Comparison of ENCODE assay signal across 15 cellular contexts in the genomic region with DNA sequence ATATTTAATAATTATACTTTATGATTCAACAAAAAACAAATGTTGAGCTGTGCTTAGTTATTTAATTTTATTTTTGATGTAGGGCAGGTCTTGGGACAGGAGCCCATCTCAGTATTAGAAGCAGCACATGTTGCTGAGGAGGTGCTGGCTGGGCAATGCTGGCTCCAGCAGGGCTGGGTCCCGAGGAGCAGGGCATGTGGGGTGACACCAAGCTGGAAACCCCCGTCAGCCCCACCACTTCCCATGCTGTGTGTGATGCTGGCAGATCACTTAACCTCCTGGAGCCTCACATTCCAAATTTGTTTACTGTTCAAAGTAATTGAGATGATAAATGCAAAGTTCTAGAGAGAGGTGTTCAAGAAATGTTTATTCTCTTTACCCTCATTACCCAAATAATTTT.
DNase-seq lines count a peak whose midpoint lies in the region; ATAC-seq and TF ChIP-seq lines count a peak whose summit lies in the region.
"Had no signal": no experiment of that assay in that cellular context is flagged by ENCODE, and none has a peak within 500 bp of the region (broad histone marks: within the 10 kb centered on the region; RNA-seq: fewer than 3 reads in every experiment).

No MANE protein-coding gene starts in this region.

- H3K27me3 ChIP-seq in right atrium auricular region (no peaks in the 10 kb centered on the region), IMR-90 (ENCODE audit: control insufficient read depth, insufficient read depth, low read length) (no peaks in the 10 kb centered on the region), breast epithelium (no peaks in the 10 kb centered on the region)
- H3K27me3 ChIP-seq in effector memory CD4-positive, alpha-beta T cell (replicated peaks; ENCODE audit: control insufficient read depth, insufficient read depth, low read length, poor library complexity, severe bottlenecking): no peaks in the 10 kb centered on the region

- H2BK20ac ChIP-seq in IMR-90 (ENCODE audit: low read depth, low read length): no peak overlapping the region

- ATAC-seq in Right ventricle myocardium superior (ENCODE audit: poor library complexity): peak; percentile 46
- ATAC-seq in IMR-90 (ENCODE audit: low read depth): no peak; the same call in 1 of the 2 replicates
- ATAC-seq in sciatic nerve: peak; percentile 55

- no peak for TF ChIP-seq RAD21 in IMR-90 (IDR thresholded peaks at IDR 0.05; ENCODE audit: low read length)

- CTCF ChIA-PET in IMR-90 (lab: Yijun Ruan, JAX): no interaction called here

- no peaks in the 10 kb centered on the region for H3K79me1 ChIP-seq in IMR-90 (ENCODE audit: low read depth in 1 of 2, low read length in 2 of 2)

- no TSS peak for BruUV-seq in IMR-90 (replicated peaks; lab: Mats Ljungman, UMichigan)

- no peak overlapping the region for H2BK5ac ChIP-seq in IMR-90 (ENCODE audit: low read depth, low read length, poor library complexity, severe bottlenecking)

- dilution Hi-C loops in IMR-90 (cut with HindIII; ENCODE audit: low sequenced_read_pairs, unreplicated experiment): no loop called here

- no peak overlapping the region for H4K91ac ChIP-seq in IMR-90 (ENCODE audit: insufficient read depth, low read depth, low read length)

- peaks cover 13% of the 10 kb centered on the region for H3K9me3 Mint-ChIP-seq in mesothelial cell of epicardium

- H4K5ac ChIP-seq in IMR-90 (ENCODE audit: low read depth, low read length): no peak overlapping the region

- H2AK9ac ChIP-seq in IMR-90 (replicated peaks; ENCODE audit: low read depth, low read length, poor library complexity): no peak overlapping the region

- no peak overlapping the region for H2AFZ ChIP-seq in IMR-90 (replicated peaks; ENCODE audit: low read length, poor library complexity)
- H2AFZ ChIP-seq: parathyroid adenoma had no signal

- no peaks in the 10 kb centered on the region for H4K20me1 ChIP-seq in IMR-90 (ENCODE audit: insufficient read depth, low read length)

- H3K36me3 ChIP-seq in right atrium auricular region (no peaks in the 10 kb centered on the region), IMR-90 (ENCODE audit: control insufficient read depth, insufficient read depth, low read length) (no peaks in the 10 kb centered on the region), breast epithelium (no peaks in the 10 kb centered on the region)
- no peaks in the 10 kb centered on the region for H3K36me3 ChIP-seq in effector memory CD4-positive, alpha-beta T cell (ENCODE audit: control insufficient read depth, insufficient read depth, low read length)

- no CpG with 5 or more reads among the region's 2 CpGs for WGBS in IMR-90 (ENCODE audit: extremely low coverage in 2 of 2, insufficient read length in 1 of 2), 2 experiments

- H3K9me3 ChIP-seq in right atrium auricular region: peaks cover 0 to 8% of the 10 kb centered on the region in 2 donors
- no peaks in the 10 kb centered on the region for H3K9me3 ChIP-seq in IMR-90 (ENCODE audit: control insufficient read depth, insufficient read depth, low read length)
- peaks cover 5% of the 10 kb centered on the region for H3K9me3 ChIP-seq in effector memory CD4-positive, alpha-beta T cell (ENCODE audit: control insufficient read depth, low read length)
- peaks cover 3 to 5% of the 10 kb centered on the region in 2 donors for H3K9me3 ChIP-seq in breast epithelium

- in situ Hi-C loops in IMR-90 (cut with MboI; ENCODE audit: low sequenced_read_pairs): no loop called here

- H3K4me2 ChIP-seq in IMR-90 (ENCODE audit: low read depth, low read length): no peak overlapping the region
- H3K4me2 ChIP-seq: smooth muscle cell had no signal

- H3K4me1 ChIP-seq in right atrium auricular region: peaks cover 0 to 8% of the 10 kb centered on the region in 2 donors
- peaks cover 4% of the 10 kb centered on the region; the same call in 1 of the 2 replicates for H3K4me1 ChIP-seq in IMR-90 (ENCODE audit: control insufficient read depth, insufficient read depth, low read length)
- peaks cover 6% of the 10 kb centered on the region for H3K4me1 ChIP-seq in effector memory CD4-positive, alpha-beta T cell (ENCODE audit: control insufficient read depth, insufficient read depth, low read length, poor library complexity, severe bottlenecking)
- no peaks in the 10 kb centered on the region for H3K4me1 ChIP-seq in breast epithelium
- H3K4me1 ChIP-seq: parathyroid adenoma had no signal

- intact Hi-C loops in Right ventricle myocardium superior (cut with DNase I): no loop called here
- intact Hi-C loops in IMR-90 (cut with micrococcal nuclease): no loop called here
- intact Hi-C loops in sciatic nerve (cut with DNase I): no loop called here
- intact Hi-C loops in breast epithelium (cut with DNase I; ENCODE audit: low total_unique reads): no loop called here

- H3K9ac ChIP-seq in IMR-90 (ENCODE audit: low read depth, low read length): no peak overlapping the region
- H3K9ac ChIP-seq: parathyroid adenoma had no signal

- H3K36me3 Mint-ChIP-seq in mesothelial cell of epicardium: peaks cover 4% of the 10 kb centered on the region

- H3K14ac ChIP-seq in IMR-90 (replicated peaks; ENCODE audit: low read depth, low read length): no peak overlapping the region

- H2AK5ac ChIP-seq in IMR-90 (ENCODE audit: low read depth, low read length): 0 out of 2 replicates have a peak overlapping the region, but pooled peaks have one; percentile 7

- TF ChIP-seq POLR2A in IMR-90 (IDR thresholded peaks at IDR 0.05; ENCODE audit: low read depth, low read length) (no peak), breast epithelium (IDR thresholded peaks at IDR 0.05) (no peak)

- no peak overlapping the region for H2BK15ac ChIP-seq in IMR-90 (ENCODE audit: low read depth, low read length)

- no peak overlapping the region for H3K4me3 Mint-ChIP-seq in mesothelial cell of epicardium
- H3K4me3 Mint-ChIP-seq: T-helper 1 cell treated with Interleukin-12 subunit alpha and Interleukin-12 subunit beta and Interleukin-4 antibody, amounts not matched to agents 30 μg/mL and 1 μg/mL, for 36 hours had no signal

- POLR2A ChIA-PET in IMR-90 (lab: Charles Lee; ENCODE audit: unreplicated experiment): no interaction called here

- H3K9me1 ChIP-seq in IMR-90 (ENCODE audit: insufficient read depth, low read length): peaks cover 9% of the 10 kb centered on the region

- no peak overlapping the region for H3K27ac Mint-ChIP-seq in mesothelial cell of epicardium
- H3K27ac Mint-ChIP-seq: activated T-helper 2 cell treated with anti-CD3 and anti-CD28 coated beads, Interferon-gamma antibody, Interleukin-2, Interleukin-4, amounts not matched to agents 10 μg/mL and 5 μg/mL and 100 μg/mL, durations not matched to agents 14 hours and 24 hours and 36 hours; T-helper 1 cell treated with Interleukin-12 subunit alpha and Interleukin-12 subunit beta and Interleukin-4 antibody, amounts not matched to agents 30 μg/mL and 1 μg/mL, for 36 hours had no signal

- no peak for TF ChIP-seq CTCF in right atrium auricular region (IDR thresholded peaks at IDR 0.05)
- TF ChIP-seq CTCF in IMR-90 (conservative IDR thresholded peaks at IDR 0.05; ENCODE audit: low read depth, low read length): no peak
- no peak for TF ChIP-seq CTCF in breast epithelium (IDR thresholded peaks at IDR 0.05)
- TF ChIP-seq CTCF in mesothelial cell of epicardium (IDR thresholded peaks at IDR 0.05; ENCODE audit: unreplicated experiment): no peak

- no peak overlapping the region for H3K18ac ChIP-seq in IMR-90 (ENCODE audit: low read depth, low read length)

- no peak overlapping the region; a peak in 1 of 4 replicates for H4K8ac ChIP-seq in IMR-90 (ENCODE audit: low read depth in 2 of 2, low read length in 2 of 2)

- no peak overlapping the region for H3K4me3 ChIP-seq in right atrium auricular region
- H3K4me3 ChIP-seq in IMR-90 (ENCODE audit: insufficient read depth, low read depth, low read length): no peak overlapping the region
- no peak overlapping the region for H3K4me3 ChIP-seq in effector memory CD4-positive, alpha-beta T cell (ENCODE audit: insufficient read depth, low read depth, low read length, poor library complexity, severe bottlenecking)
- H3K4me3 ChIP-seq in breast epithelium: no peak overlapping the region
- H3K4me3 ChIP-seq: coronary artery, smooth muscle cell had no signal

- peak; percentile 46 for DNase-seq in Right ventricle myocardium superior
- DNase-seq in right atrium auricular region (ENCODE audit: low spot score): no peak
- DNase-seq in IMR-90: no peak
- DNase-seq in effector memory CD4-positive, alpha-beta T cell: peak; percentile 9 to 60 (median 21)
- DNase-seq in sciatic nerve (ENCODE audit: low spot score): no peak
- DNase-seq in breast epithelium (ENCODE audit: low spot score in 2 of 2): no peak
- DNase-seq in mesothelial cell of epicardium (ENCODE audit: low spot score in 2 of 2, unreplicated experiment in 2 of 2): no peak
- no peak for DNase-seq in SKM-1 (lab: John Stamatoyannopoulos, UW; ENCODE audit: unreplicated experiment)
- DNase-seq: NCI-H1105 treated with DMSO at 0.1 percent for 48 hours; NK-92 treated with Interleukin-12 subunit alpha and Interleukin-12 subunit beta, amount 100 ng/mL, for 24 hours had no signal

- H2BK120ac ChIP-seq in IMR-90 (ENCODE audit: low read depth, low read length): no peak overlapping the region

- no peak overlapping the region for H3K56ac ChIP-seq in IMR-90 (ENCODE audit: extremely low read depth, insufficient read depth, low read length)

- H3K23ac ChIP-seq in IMR-90 (ENCODE audit: low read depth, low read length): no peak overlapping the region

- H3K27ac ChIP-seq in right atrium auricular region (no peak overlapping the region), IMR-90 (ENCODE audit: insufficient read depth, low read length) (no peak overlapping the region), breast epithelium (no peak overlapping the region)
- no peak overlapping the region for H3K27ac ChIP-seq in effector memory CD4-positive, alpha-beta T cell (ENCODE audit: insufficient read depth, low read length, poor library complexity, severe bottlenecking)
- H3K27ac ChIP-seq: parathyroid adenoma had no signal

- peak overlapping the region; percentile 35; the same call in 1 of the 2 replicates for H3K4ac ChIP-seq in IMR-90 (ENCODE audit: low read depth, low read length)

- H3K4me1 Mint-ChIP-seq in mesothelial cell of epicardium: no peaks in the 10 kb centered on the region

- H3K27me3 Mint-ChIP-seq in mesothelial cell of epicardium (ENCODE audit: low read depth): peaks cover 1% of the 10 kb centered on the region

TF ChIP-seq in IMR-90, 13 proteins besides CTCF, POLR2A, EP300 and RAD21 (continues in another document):
- TF ChIP-seq FOS (IDR thresholded peaks at IDR 0.05; ENCODE audit: low read depth, low read length): no peak
- no peak for TF ChIP-seq CEBPB (IDR thresholded peaks at IDR 0.05; ENCODE audit: low read depth, low read length)
- TF ChIP-seq, protein P1, sequence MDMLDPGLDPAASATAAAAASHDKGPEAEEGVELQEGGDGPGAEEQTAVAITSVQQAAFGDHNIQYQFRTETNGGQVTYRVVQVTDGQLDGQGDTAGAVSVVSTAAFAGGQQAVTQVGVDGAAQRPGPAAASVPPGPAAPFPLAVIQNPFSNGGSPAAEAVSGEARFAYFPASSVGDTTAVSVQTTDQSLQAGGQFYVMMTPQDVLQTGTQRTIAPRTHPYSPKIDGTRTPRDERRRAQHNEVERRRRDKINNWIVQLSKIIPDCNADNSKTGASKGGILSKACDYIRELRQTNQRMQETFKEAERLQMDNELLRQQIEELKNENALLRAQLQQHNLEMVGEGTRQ (IDR thresholded peaks at IDR 0.05; ENCODE audit: low read depth, low read length): no peak
- TF ChIP-seq RCOR1 (IDR thresholded peaks at IDR 0.05; ENCODE audit: insufficient replicate concordance, low read length): no peak

Comparison
In these comparisons a context has a peak if more than half of its experiments do, and no peak if none do; other contexts are left out.
1. DNase-seq: peak in Right ventricle myocardium superior (single experiment) and effector memory CD4-positive, alpha-beta T cell (3 of 3); none in right atrium auricular region (single experiment), IMR-90 (single experiment), sciatic nerve (single experiment), breast epithelium (0 of 2), mesothelial cell of epicardium (0 of 2) and SKM-1 (single experiment).